17 cellular contexts compared by ENCODE assay signal in genomic region chr2:10007440-10007839, GRCh38. TPM values are rescaled to one million over a fixed set of nuclear protein-coding genes. Genes with fewer than 3 reads are reported as not detected.
A peak's percentile ranks its signal among the peaks of the same experiment; 100 is the strongest.
DNase-seq lines count a peak whose midpoint lies in the region; ATAC-seq and TF ChIP-seq lines count a peak whose summit lies in the region.
"Had no signal": no experiment of that assay in that cellular context is flagged by ENCODE, and none has a peak within 500 bp of the region (broad histone marks: within the 10 kb centered on the region; RNA-seq: fewer than 3 reads in every experiment).

No MANE protein-coding gene starts in this region.

- intact Hi-C loops in ascending aorta (cut with DNase I) = loop anchor here (2.0 kb wide), 2 partner anchors 23 to 29 kb away; no protein-coding TSS in a partner anchor

- H3K27ac ChIP-seq in ascending aorta (peak overlapping the region; percentile 54 to 76), stomach smooth muscle (ENCODE audit: low read length) (peak overlapping the region; percentile 37)
- H3K27ac ChIP-seq: upper lobe of right lung, VCaP had no signal

- H3K9ac ChIP-seq in stomach smooth muscle (ENCODE audit: low read length in 2 of 2) = no peak overlapping the region

- no peak overlapping the region for H3K4me3 ChIP-seq in ascending aorta
- H3K4me3 ChIP-seq in stomach smooth muscle (ENCODE audit: low read length in 2 of 2) = no peak overlapping the region
- H3K4me3 ChIP-seq: upper lobe of right lung had no signal

- H3K4me1 ChIP-seq in ascending aorta = peaks cover 13 to 44% of the 10 kb centered on the region in 2 donors
- peaks cover 38% of the 10 kb centered on the region for H3K4me1 ChIP-seq in stomach smooth muscle (ENCODE audit: control insufficient read depth, insufficient read depth, low read length)

- no peak for TF ChIP-seq CTCF in ascending aorta (IDR thresholded peaks at IDR 0.05)

- H3K9me3 ChIP-seq in ascending aorta (no peaks in the 10 kb centered on the region), stomach smooth muscle (ENCODE audit: control insufficient read depth in 2 of 2, low read length in 2 of 2) (no peaks in the 10 kb centered on the region)
- H3K9me3 ChIP-seq: BE2C, upper lobe of right lung had no signal

- DNase-seq in GM03348 (ENCODE audit: low spot score) (peak; percentile 67), ascending aorta (ENCODE audit: low spot score in 2 of 2) (no peak), mesenteric fat pad (ENCODE audit: low spot score) (peak; percentile 60), kidney tubule cell (ENCODE audit: low spot score) (no peak), cerebellar nuclear complex (lab: John Stamatoyannopoulos, UW) (no peak), amygdala (lab: John Stamatoyannopoulos, UW) (no peak)
- DNase-seq: activated CD4-positive, alpha-beta T cell treated with anti-CD3 and anti-CD28 coated beads, Interleukin-2, amount 50 U/mL, for 4 hours; activated naive CD4-positive, alpha-beta T cell treated with Interleukin-2 at 50 U/mL for 16 hours; midbrain; NCI-H2171; NCI-H526 treated with DMSO at 0.1 percent for 48 hours; stimulated activated naive B cell treated with anti-CD40 and anti-IgM and Interleukin-4, amounts not matched to agents 10 μg/mL and 1 μg/mL and 100 μg/mL, for 72 hours; upper lobe of right lung had no signal

- H3K36me3 ChIP-seq in ascending aorta = no peaks in the 10 kb centered on the region
- no peaks in the 10 kb centered on the region for H3K36me3 ChIP-seq in stomach smooth muscle (ENCODE audit: control insufficient read depth in 2 of 2, insufficient read depth in 2 of 2, low read length in 2 of 2)
- H3K36me3 ChIP-seq: BE2C, upper lobe of right lung had no signal

- ATAC-seq in GM19023 (IDR thresholded peaks at IDR 0.05; ENCODE audit: unreplicated experiment) = no peak
- ATAC-seq: stimulated activated naive B cell treated with anti-CD40 and anti-IgM and Interleukin-4, amounts not matched to agents 10 μg/mL and 1 μg/mL and 100 μg/mL, for 72 hours had no signal

- H3K27me3 ChIP-seq in ascending aorta = no peaks in the 10 kb centered on the region
- H3K27me3 ChIP-seq in stomach smooth muscle (ENCODE audit: control insufficient read depth in 1 of 2, insufficient read depth in 2 of 2, low read length in 2 of 2) = no peaks in the 10 kb centered on the region
- H3K27me3 ChIP-seq: BE2C, upper lobe of right lung had no signal

RNA-seq across cellular contexts. Expression of gene KLF11, which starts 35.9 kb away (rescaled TPM):
- total RNA-seq in ascending aorta (37.6 TPM), mesenteric fat pad (66.7 TPM)

RNA-seq across cellular contexts. Expression of gene GRHL1, which starts 55.9 kb away (rescaled TPM):
- 0.43 TPM for total RNA-seq in ascending aorta
- total RNA-seq in mesenteric fat pad = 18.0 TPM

Comparison
In these comparisons a context has a peak if more than half of its experiments do, and no peak if none do; other contexts are left out.
1. DNase-seq: peak in GM03348 (single experiment) and mesenteric fat pad (single experiment); none in ascending aorta (0 of 2), kidney tubule cell (single experiment), cerebellar nuclear complex (0 of 2) and amygdala (0 of 56).
2. RNA of gene GRHL1, which starts 55.9 kb away (total RNA-seq): 18.0 TPM in mesenteric fat pad (single experiment); 0.43 TPM in ascending aorta (single experiment); every median in the first group is over 10 times any median in the second.